ENCODE assay signal across 16 cellular contexts in genomic region chr12:53952871-53953734, GRCh38.
A peak's percentile ranks its signal among the peaks of the same experiment; 100 is the strongest.
DNase-seq lines count a peak whose midpoint lies in the region; ATAC-seq, FAIRE-seq and TF ChIP-seq lines count a peak whose summit lies in the region.
"Had no signal": no experiment of that assay in that cellular context is flagged by ENCODE, and none has a peak within 500 bp of the region (broad histone marks: within the 10 kb centered on the region; RNA-seq: fewer than 3 reads in every experiment).

No MANE protein-coding gene starts in this region.

- no peaks in the 10 kb centered on the region for H3K4me1 ChIP-seq in iPS-15b (ENCODE audit: control insufficient read depth, insufficient read depth, low read length)

- peaks cover 13% of the 10 kb centered on the region for H3K4me1 Mint-ChIP-seq in stimulated activated naive CD8-positive, alpha-beta T cell treated with anti-CD3 and anti-CD28 coated beads, Interleukin-15, Interleukin-2, amounts not matched to agents 100 ng/mL and 50 ng/mL, for 24 hours (ENCODE audit: low read depth)
- H3K4me1 Mint-ChIP-seq in stimulated activated naive CD8-positive, alpha-beta T cell treated with anti-CD3 and anti-CD28 coated beads, Interleukin-15, amount 100 ng/mL, for 72 hours, result peaks cover 55% of the 10 kb centered on the region

- no peaks in the 10 kb centered on the region for H3K36me3 ChIP-seq in iPS-15b (ENCODE audit: control insufficient read depth, insufficient read depth, low read length)

- peaks cover 99% of the 10 kb centered on the region for H3K27me3 ChIP-seq in iPS-15b (ENCODE audit: control insufficient read depth, insufficient read depth, low read length)

- no peak for ATAC-seq in stimulated activated naive CD8-positive, alpha-beta T cell treated with anti-CD3 and anti-CD28 coated beads, Interleukin-15, amount 100 ng/mL, for 72 hours
- no peak for ATAC-seq in HG02840 (IDR thresholded peaks at IDR 0.05; ENCODE audit: low FRiP score, unreplicated experiment)
- ATAC-seq: Right ventricle myocardium inferior had no signal

- H3K27me3 Mint-ChIP-seq in stimulated activated naive CD8-positive, alpha-beta T cell treated with anti-CD3 and anti-CD28 coated beads, Interleukin-15, Interleukin-2, amounts not matched to agents 100 ng/mL and 50 ng/mL, for 24 hours, result peaks cover 93% of the 10 kb centered on the region
- peaks cover 100% of the 10 kb centered on the region for H3K27me3 Mint-ChIP-seq in stimulated activated naive CD8-positive, alpha-beta T cell treated with anti-CD3 and anti-CD28 coated beads, Interleukin-15, amount 100 ng/mL, for 72 hours

- FAIRE-seq in urothelium cell line (lab: Jason Lieb, UNC), result no peak

- H3K9ac ChIP-seq in iPS-15b (ENCODE audit: low read depth, low read length), result no peak overlapping the region

- POLR2A ChIA-PET in RWPE1 (lab: Yijun Ruan, JAX; ENCODE audit: low non-redundant PET), result no interaction called here

- H3K9me3 ChIP-seq in iPS-15b (ENCODE audit: control insufficient read depth, insufficient read depth, low read length), result no peaks in the 10 kb centered on the region

- CTCF ChIA-PET in RWPE1 (lab: Yijun Ruan, JAX), result interaction anchor here (0.6 to 1.7 kb wide), 5 partner anchors 32 to 248 kb away, joined by 3 to 5 read pairs (median 3); partner anchors contain the start of gene HOXC10

- H3K27ac Mint-ChIP-seq in stimulated activated naive CD8-positive, alpha-beta T cell treated with anti-CD3 and anti-CD28 coated beads, Interleukin-15, Interleukin-2, amounts not matched to agents 100 ng/mL and 50 ng/mL, for 24 hours, result peak overlapping the region; percentile 32
- peak overlapping the region in 1 of 2 donors; percentile 88 for H3K27ac Mint-ChIP-seq in stimulated activated naive CD8-positive, alpha-beta T cell treated with anti-CD3 and anti-CD28 coated beads, Interleukin-15, amount 100 ng/mL, for 72 hours

- no peaks in the 10 kb centered on the region for H3K36me3 Mint-ChIP-seq in stimulated activated naive CD8-positive, alpha-beta T cell treated with anti-CD3 and anti-CD28 coated beads, Interleukin-15, Interleukin-2, amounts not matched to agents 100 ng/mL and 50 ng/mL, for 24 hours (ENCODE audit: low read depth)

- H3K4me3 ChIP-seq in iPS-15b (ENCODE audit: low read depth, low read length), result peak overlapping the region; percentile 18
- H3K4me3 ChIP-seq: hepatocyte had no signal

- H3K9me3 Mint-ChIP-seq in stimulated activated naive CD8-positive, alpha-beta T cell treated with anti-CD3 and anti-CD28 coated beads, Interleukin-15, Interleukin-2, amounts not matched to agents 100 ng/mL and 50 ng/mL, for 24 hours, result no peaks in the 10 kb centered on the region
- no peaks in the 10 kb centered on the region for H3K9me3 Mint-ChIP-seq in stimulated activated naive CD8-positive, alpha-beta T cell treated with anti-CD3 and anti-CD28 coated beads, Interleukin-15, amount 100 ng/mL, for 72 hours

- no peak overlapping the region for H3K27ac ChIP-seq in RWPE1
- H3K27ac ChIP-seq: C4-2B, epithelial cell of prostate, hepatocyte had no signal

- DNase-seq in stimulated activated naive CD8-positive, alpha-beta T cell treated with anti-CD3 and anti-CD28 coated beads, Interleukin-15, amount 100 ng/mL, for 72 hours, result no peak
- DNase-seq in RWPE1 (ENCODE audit: low spot score) (peak; percentile 67), urothelium cell line (ENCODE audit: low spot score) (peak; percentile 62), NCI-H774 (lab: John Stamatoyannopoulos, UW) (no peak)
- no peak for DNase-seq in stimulated activated CD4-positive, alpha-beta T cell treated with anti-CD3 and anti-CD28 coated beads, Interleukin-4, amount 100 ng/mL, for 4 hours
- DNase-seq: activated CD4-positive, CD25-positive, alpha-beta regulatory T cell; caudate nucleus; NCI-H1092 treated with DMSO at 0.1 percent for 48 hours; NCI-H510A treated with DMSO at 0.1 percent for 48 hours had no signal

- TF ChIP-seq CTCF in RWPE1 (conservative IDR thresholded peaks at IDR 0.05; ENCODE audit: low read depth), result no peak

- peak overlapping the region; percentile 7 for H3K4me3 Mint-ChIP-seq in stimulated activated naive CD8-positive, alpha-beta T cell treated with anti-CD3 and anti-CD28 coated beads, Interleukin-15, Interleukin-2, amounts not matched to agents 100 ng/mL and 50 ng/mL, for 24 hours
- no peak overlapping the region for H3K4me3 Mint-ChIP-seq in stimulated activated naive CD8-positive, alpha-beta T cell treated with anti-CD3 and anti-CD28 coated beads, Interleukin-15, amount 100 ng/mL, for 72 hours

Comparison
In these comparisons a context has a peak if more than half of its experiments do, and no peak if none do; other contexts are left out.
1. DNase-seq: peak in RWPE1 (single experiment) and urothelium cell line (single experiment); none in stimulated activated naive CD8-positive, alpha-beta T cell treated with anti-CD3 and anti-CD28 coated beads, Interleukin-15, amount 100 ng/mL, for 72 hours (0 of 2), NCI-H774 (single experiment) and stimulated activated CD4-positive, alpha-beta T cell treated with anti-CD3 and anti-CD28 coated beads, Interleukin-4, amount 100 ng/mL, for 4 hours (0 of 2).